In the genomic region with DNA sequence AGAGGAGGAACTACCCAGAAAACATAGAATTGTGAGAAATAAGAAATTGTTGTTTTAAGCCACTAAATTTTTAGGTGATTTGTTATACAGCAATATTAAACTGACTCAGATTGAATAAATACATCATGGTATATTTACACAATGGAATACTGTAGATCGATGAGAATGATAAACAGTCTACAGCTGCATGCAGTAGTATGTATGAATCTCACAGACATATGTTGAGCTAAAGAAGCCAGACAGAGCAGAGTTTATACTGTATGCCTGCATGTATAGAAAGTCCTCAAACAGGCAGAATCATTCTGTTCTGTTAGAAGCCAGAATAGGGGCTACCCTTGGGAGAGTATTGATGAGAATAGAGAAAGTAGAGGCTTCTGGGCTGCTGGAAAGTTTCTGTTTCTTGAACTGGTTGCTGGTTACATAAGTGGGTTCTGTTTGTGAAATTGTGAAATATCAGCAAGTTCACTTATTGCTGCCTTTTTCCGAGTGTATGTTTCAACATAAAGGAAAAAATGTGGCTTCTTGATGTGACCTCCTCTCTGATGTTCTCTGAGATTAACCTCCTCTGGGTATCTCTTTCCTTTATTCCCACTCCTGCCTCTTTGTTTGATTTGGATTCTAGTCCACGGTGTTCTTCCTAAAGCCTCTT, we compare ENCODE assay signal across 23 cellular contexts. TPM values are rescaled to one million over a fixed set of nuclear protein-coding genes. Genes with fewer than 3 reads are reported as not detected.
DNase-seq lines count a peak whose midpoint lies in the region; ATAC-seq and TF ChIP-seq lines count a peak whose summit lies in the region.
"Had no signal": no experiment of that assay in that cellular context is flagged by ENCODE, and none has a peak within 500 bp of the region (broad histone marks: within the 10 kb centered on the region; RNA-seq: fewer than 3 reads in every experiment).

No MANE protein-coding gene starts in this region.

- H3K9me3 Mint-ChIP-seq in GM23338 (peaks cover 24% of the 10 kb centered on the region), nephron progenitor cell (peaks cover 68% of the 10 kb centered on the region)
- H3K9me3 Mint-ChIP-seq in naive thymus-derived CD4-positive, alpha-beta T cell = peaks cover 5 to 34% (median 20%) of the 10 kb centered on the region in 11 donors

- H3K4me2 ChIP-seq in GM23338 (peak overlapping the region; percentile 25; the same call in 1 of the 2 replicates), PC-3 (ENCODE audit: low read length) (no peak overlapping the region)

- peaks cover 25% of the 10 kb centered on the region for H3K4me1 ChIP-seq in GM23338 (ENCODE audit: insufficient read depth)
- H3K4me1 ChIP-seq in PC-3 (ENCODE audit: insufficient read depth, low read length) = peaks cover 7% of the 10 kb centered on the region; the same call in 1 of the 2 replicates
- no peaks in the 10 kb centered on the region for H3K4me1 ChIP-seq in naive thymus-derived CD4-positive, alpha-beta T cell (ENCODE audit: control insufficient read depth in 2 of 2, insufficient read depth in 2 of 2, low read length in 2 of 2)

- ATAC-seq in GM23338 (no peak), PC-3 (peak; percentile 61; the same call in 1 of the 2 replicates), HG02973 (IDR thresholded peaks at IDR 0.05; ENCODE audit: unreplicated experiment) (no peak), GM21528 (IDR thresholded peaks at IDR 0.05; ENCODE audit: low FRiP score, unreplicated experiment) (no peak)
- no peak for ATAC-seq in naive thymus-derived CD4-positive, alpha-beta T cell
- ATAC-seq: stimulated activated memory B cell treated with anti-CD40 and anti-IgM and Interleukin-4, amounts not matched to agents 10 μg/mL and 1 μg/mL and 100 μg/mL, for 72 hours had no signal

- no peak overlapping the region for H3K27ac Mint-ChIP-seq in GM23338
- H3K27ac Mint-ChIP-seq in nephron progenitor cell = peak overlapping the region; percentile 60
- no peak overlapping the region for H3K27ac Mint-ChIP-seq in naive thymus-derived CD4-positive, alpha-beta T cell
- H3K27ac Mint-ChIP-seq: activated CD4-positive, alpha-beta memory T cell treated with anti-CD3 and anti-CD28 coated beads for 36 hours; activated naive CD4-positive, alpha-beta T cell treated with anti-CD3 and anti-CD28 coated beads, Interleukin-2, amount 50 U/mL, for 24 hours; activated T-cell treated with anti-CD3 and anti-CD28 coated beads, Interleukin-2, amount 50 U/mL, for 24 hours; CD4-positive, CD25-positive, alpha-beta regulatory T cell; immature natural killer cell; memory B cell; nephron; stimulated activated memory B cell treated with anti-CD40 and anti-IgM and Interleukin-4, amounts not matched to agents 10 μg/mL and 1 μg/mL and 100 μg/mL, for 72 hours had no signal

- no peak overlapping the region for H3K4me3 Mint-ChIP-seq in GM23338
- H3K4me3 Mint-ChIP-seq in nephron progenitor cell = no peak overlapping the region
- no peak overlapping the region for H3K4me3 Mint-ChIP-seq in naive thymus-derived CD4-positive, alpha-beta T cell
- H3K4me3 Mint-ChIP-seq: activated CD4-positive, alpha-beta memory T cell treated with anti-CD3 and anti-CD28 coated beads for 36 hours; activated naive CD4-positive, alpha-beta T cell treated with anti-CD3 and anti-CD28 coated beads, Interleukin-2, amount 50 U/mL, for 24 hours; activated T-cell treated with anti-CD3 and anti-CD28 coated beads, Interleukin-2, amount 50 U/mL, for 24 hours; immature natural killer cell; memory B cell; nephron; stimulated activated memory B cell treated with anti-CD40 and anti-IgM and Interleukin-4, amounts not matched to agents 10 μg/mL and 1 μg/mL and 100 μg/mL, for 72 hours had no signal

- no peak overlapping the region for H3K9ac ChIP-seq in PC-3 (ENCODE audit: low read length)

- intact Hi-C loops in PC-3 (cut with micrococcal nuclease) = no loop called here
- intact Hi-C loops in naive thymus-derived CD4-positive, alpha-beta T cell (cut with micrococcal nuclease) = no loop called here

- POLR2A ChIA-PET in PC-3 (lab: Charles Lee; ENCODE audit: unreplicated experiment) = no interaction called here
- POLR2A ChIA-PET in naive thymus-derived CD4-positive, alpha-beta T cell (lab: Charles Lee) = no interaction called here

- peaks cover 43% of the 10 kb centered on the region for H3K36me3 Mint-ChIP-seq in GM23338 (ENCODE audit: low read depth)
- H3K36me3 Mint-ChIP-seq in nephron progenitor cell (ENCODE audit: low read depth) = peaks cover 94% of the 10 kb centered on the region
- H3K36me3 Mint-ChIP-seq in naive thymus-derived CD4-positive, alpha-beta T cell = peaks cover 10 to 43% (median 39%) of the 10 kb centered on the region in 5 donors

- H3K27ac ChIP-seq in GM23338 (ENCODE audit: low read depth) (no peak overlapping the region), PC-3 (ENCODE audit: low read length) (no peak overlapping the region), coronary artery (peak overlapping the region; percentile 40 to 53)
- H3K27ac ChIP-seq in naive thymus-derived CD4-positive, alpha-beta T cell (ENCODE audit: low read depth, low read length) = no peak overlapping the region
- H3K27ac ChIP-seq: brain microvascular endothelial cell had no signal

- no peak overlapping the region for H2AFZ ChIP-seq in GM23338
- no peak overlapping the region for H2AFZ ChIP-seq in PC-3 (ENCODE audit: low read length)

- H3K27me3 ChIP-seq in GM23338 (ENCODE audit: insufficient read depth) (no peaks in the 10 kb centered on the region), PC-3 (ENCODE audit: low read length) (no peaks in the 10 kb centered on the region)
- no peaks in the 10 kb centered on the region for H3K27me3 ChIP-seq in naive thymus-derived CD4-positive, alpha-beta T cell (ENCODE audit: control insufficient read depth in 2 of 2, insufficient read depth in 2 of 2, low read length in 2 of 2)
- H3K27me3 ChIP-seq: brain microvascular endothelial cell had no signal

- H3K27me3 Mint-ChIP-seq in GM23338 (ENCODE audit: insufficient read depth, low read depth, poor library complexity) (peaks cover 2% of the 10 kb centered on the region), nephron progenitor cell (ENCODE audit: low read depth, poor library complexity) (no peaks in the 10 kb centered on the region)
- no peaks in the 10 kb centered on the region for H3K27me3 Mint-ChIP-seq in naive thymus-derived CD4-positive, alpha-beta T cell
- H3K27me3 Mint-ChIP-seq: activated CD4-positive, alpha-beta memory T cell treated with anti-CD3 and anti-CD28 coated beads for 36 hours; activated naive CD4-positive, alpha-beta T cell treated with anti-CD3 and anti-CD28 coated beads, Interleukin-2, amount 50 U/mL, for 24 hours; activated T-cell treated with anti-CD3 and anti-CD28 coated beads, Interleukin-2, amount 50 U/mL, for 24 hours; CD4-positive, CD25-positive, alpha-beta regulatory T cell; memory B cell; stimulated activated memory B cell treated with anti-CD40 and anti-IgM and Interleukin-4, amounts not matched to agents 10 μg/mL and 1 μg/mL and 100 μg/mL, for 72 hours had no signal

- no TSS peak for BruUV-seq in PC-3 (replicated peaks; lab: Mats Ljungman, UMichigan)

- H3K4me3 ChIP-seq in GM23338 (no peak overlapping the region), PC-3 (ENCODE audit: low read length) (no peak overlapping the region), coronary artery (no peak overlapping the region)
- H3K4me3 ChIP-seq in naive thymus-derived CD4-positive, alpha-beta T cell (ENCODE audit: low read length) = no peak overlapping the region

- DNase-seq in GM23338 (ENCODE audit: low spot score) (no peak), PC-3 (peak; percentile 8), coronary artery (ENCODE audit: low spot score) (no peak), nephron progenitor cell (no peak), HPDE6-E6E7 (ENCODE audit: extremely low spot score) (no peak)
- no peak for DNase-seq in naive thymus-derived CD4-positive, alpha-beta T cell
- DNase-seq: activated CD4-positive, alpha-beta memory T cell treated with anti-CD3 and anti-CD28 coated beads for 36 hours; activated T-cell treated with anti-CD3 and anti-CD28 coated beads, Interleukin-2, amount 50 U/mL, for 24 hours; brain microvascular endothelial cell; CD4-positive, CD25-positive, alpha-beta regulatory T cell; dermis blood vessel endothelial cell; DMS79; erythroblast; immature natural killer cell; NCI-H2081 treated with DMSO at 0.1 percent for 48 hours; NCI-H69; stimulated activated CD4-positive, alpha-beta T cell treated with anti-CD3 and anti-CD28 coated beads, Interleukin-12 subunit alpha, Interleukin-12 subunit beta, amount 100 ng/mL, for 4 hours had no signal

- H3K79me2 ChIP-seq in GM23338 (replicated peaks; ENCODE audit: insufficient read depth) (peaks cover 100% of the 10 kb centered on the region), PC-3 (ENCODE audit: low read length) (peaks cover 10% of the 10 kb centered on the region; the same call in 1 of the 2 replicates)

- H4K20me1 ChIP-seq in GM23338 (replicated peaks; ENCODE audit: insufficient read depth) = peaks cover 15% of the 10 kb centered on the region
- H4K20me1 ChIP-seq in PC-3 (ENCODE audit: low read length) = no peaks in the 10 kb centered on the region

- CTCF ChIA-PET in PC-3 (lab: Charles Lee) = no interaction called here
- CTCF ChIA-PET in naive thymus-derived CD4-positive, alpha-beta T cell (lab: Charles Lee) = no interaction called here

- H3K9me2 ChIP-seq in GM23338 (ENCODE audit: insufficient read depth) (no peaks in the 10 kb centered on the region), PC-3 (replicated peaks; ENCODE audit: low read length) (no peaks in the 10 kb centered on the region)

- H3F3A ChIP-seq in GM23338 (replicated peaks; ENCODE audit: low read depth) (no peaks in the 10 kb centered on the region), PC-3 (ENCODE audit: low read length, unreplicated experiment) (no peaks in the 10 kb centered on the region)

- TF ChIP-seq CTCF in GM23338 (conservative IDR thresholded peaks at IDR 0.05; ENCODE audit: low read depth in 2 of 2) = no peak
- TF ChIP-seq CTCF in PC-3 (conservative IDR thresholded peaks at IDR 0.05; ENCODE audit: low read depth, low read length) = no peak
- TF ChIP-seq CTCF in coronary artery (IDR thresholded peaks at IDR 0.05) = no peak
- no peak for TF ChIP-seq CTCF in nephron progenitor cell (IDR thresholded peaks at IDR 0.05)

- H3K4me1 Mint-ChIP-seq in GM23338 (peaks cover 20% of the 10 kb centered on the region), nephron progenitor cell (peaks cover 6% of the 10 kb centered on the region)
- H3K4me1 Mint-ChIP-seq in naive thymus-derived CD4-positive, alpha-beta T cell = peaks cover 0 to 15% (median 10%) of the 10 kb centered on the region in 7 donors
- H3K4me1 Mint-ChIP-seq: immature natural killer cell; nephron; stimulated activated memory B cell treated with anti-CD40 and anti-IgM and Interleukin-4, amounts not matched to agents 10 μg/mL and 1 μg/mL and 100 μg/mL, for 72 hours had no signal

- H3K36me3 ChIP-seq in GM23338 (ENCODE audit: insufficient read depth) (0 out of 2 replicates have a peak, but pooled peaks cover 4% of the 10 kb centered on the region), PC-3 (ENCODE audit: low read depth, low read length) (peaks cover 20% of the 10 kb centered on the region)
- peaks cover 0 to 8% (median 0%) of the 10 kb centered on the region in 3 experiments for H3K36me3 ChIP-seq in naive thymus-derived CD4-positive, alpha-beta T cell (ENCODE audit: control insufficient read depth in 2 of 3, insufficient read depth in 3 of 3, low read length in 3 of 3)
- H3K36me3 ChIP-seq: brain microvascular endothelial cell had no signal

- no peaks in the 10 kb centered on the region for H3K9me3 ChIP-seq in PC-3 (ENCODE audit: low read length)
- peaks cover 0 to 15% (median 0%) of the 10 kb centered on the region in 3 experiments for H3K9me3 ChIP-seq in naive thymus-derived CD4-positive, alpha-beta T cell (ENCODE audit: control insufficient read depth in 2 of 3, low read length in 3 of 3)

RNA-seq across cellular contexts. Expression of gene KIAA1958, which starts 9.6 kb away (rescaled TPM):
- 37.9 and 41.7 TPM in 2 replicates for total RNA-seq in GM23338 (2014; rRNA removed; shearing (Covaris generic))
- polyA plus RNA-seq in GM23338 (2016; fragmentation: Nextera tagmentation; extraction: Ambion mirVana) = 7.6 and 9.4 TPM in 2 replicates
- total RNA-seq in PC-3 (2014; rRNA removed) = 3.7 and 4.2 TPM in 2 replicates
- total RNA-seq in naive thymus-derived CD4-positive, alpha-beta T cell = 1 to 10 TPM; 6.2 to 8.3 (median 7.0) TPM
- polyA plus RNA-seq in naive thymus-derived CD4-positive, alpha-beta T cell = 1 to 10 TPM; 3.2 to 5.4 TPM

Comparison
In these comparisons a context has a peak if more than half of its experiments do, and no peak if none do; other contexts are left out.
1. H3K27ac ChIP-seq: peak in coronary artery (2 of 2); none in GM23338 (single experiment), PC-3 (single experiment) and naive thymus-derived CD4-positive, alpha-beta T cell (single experiment).